In genomic region chr2:68878071-68878711, GRCh38 we compare ENCODE assay signal across 1 cellular context.
TF ChIP-seq lines count a peak whose summit lies in the region.

No MANE protein-coding gene starts in this region.

TF ChIP-seq in GM23338, 12 proteins besides CTCF, POLR2A, EP300 and RAD21 (continued from another document):
- no peak for TF ChIP-seq ZNF462 (CRISPR knock-in tag; IDR thresholded peaks at IDR 0.05)
- no peak for TF ChIP-seq CREB1 (CRISPR knock-in tag; IDR thresholded peaks at IDR 0.05; ENCODE audit: low read depth)
- no peak for TF ChIP-seq STAT1 (IDR thresholded peaks at IDR 0.05; ENCODE audit: unreplicated experiment)
